ENCODE assay signal across 8 cellular contexts in the genomic region with DNA sequence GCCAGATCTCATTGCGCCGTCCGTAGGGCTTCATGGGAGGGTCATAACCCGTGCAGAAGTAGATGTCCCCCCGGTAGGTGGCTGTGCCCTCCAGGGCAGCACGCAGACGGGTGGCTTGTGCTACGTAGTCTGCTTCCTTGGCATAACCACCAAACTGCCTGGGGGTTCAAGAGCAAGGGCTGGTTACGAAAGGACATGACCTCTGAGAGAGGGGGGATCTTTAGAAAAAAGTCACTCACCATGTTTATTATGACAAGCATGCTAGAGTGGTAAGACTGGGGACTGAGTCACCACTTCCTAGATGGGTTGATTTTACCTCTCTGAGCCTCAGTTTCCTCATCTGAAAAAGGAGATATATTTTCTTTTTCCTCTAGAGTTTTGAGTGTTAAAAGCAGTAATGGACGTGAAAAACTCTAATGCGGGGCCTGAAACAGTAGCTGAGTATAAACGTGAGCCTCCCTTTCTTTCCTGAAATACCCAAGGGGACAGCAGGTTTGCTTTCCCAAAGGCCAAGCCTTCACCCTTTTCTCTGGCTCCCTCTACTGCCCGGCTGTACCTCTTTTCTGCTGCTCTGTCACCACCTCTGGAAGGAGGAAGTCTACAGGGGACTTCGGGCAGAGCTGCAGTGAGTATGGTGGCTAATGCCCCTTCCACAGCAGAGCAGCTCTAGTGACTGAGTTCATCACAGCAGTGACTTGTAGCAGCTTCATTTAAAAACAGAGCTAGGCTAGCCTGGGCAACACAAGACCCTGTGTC. TPM values are rescaled to one million over a fixed set of nuclear protein-coding genes. Genes with fewer than 3 reads are reported as not detected.
A peak's percentile ranks its signal among the peaks of the same experiment; 100 is the strongest.
DNase-seq lines count a peak whose midpoint lies in the region; ATAC-seq and TF ChIP-seq lines count a peak whose summit lies in the region.

No MANE protein-coding gene starts in this region.

- no peaks in the 10 kb centered on the region for H3K4me1 Mint-ChIP-seq in activated CD4-positive, alpha-beta T cell treated with anti-CD3 and anti-CD28 coated beads, Interleukin-2, amount 10 ng/mL, durations not matched to agents 7 days and 5 days

- peaks cover 32% of the 10 kb centered on the region for H3K36me3 Mint-ChIP-seq in activated CD4-positive, alpha-beta T cell treated with anti-CD3 and anti-CD28 coated beads, Interleukin-2, amount 10 ng/mL, durations not matched to agents 7 days and 5 days (ENCODE audit: low read depth)

- POLR2A ChIA-PET in activated CD4-positive, alpha-beta T cell treated with anti-CD3 and anti-CD28 coated beads, Interleukin-2, amount 10 ng/mL, durations not matched to agents 7 days and 5 days (lab: Charles Lee), result no interaction called here

- ATAC-seq in Right ventricle myocardium superior (ENCODE audit: poor library complexity) (peak; percentile 44), HG02623 (IDR thresholded peaks at IDR 0.05; ENCODE audit: unreplicated experiment) (no peak)

- intact Hi-C loops in Right ventricle myocardium superior (cut with DNase I), result no loop called here
- intact Hi-C loops in cardiac septum (cut with DNase I), result no loop called here

- H3K4me3 Mint-ChIP-seq in activated CD4-positive, alpha-beta T cell treated with anti-CD3 and anti-CD28 coated beads, Interleukin-2, amount 10 ng/mL, durations not matched to agents 7 days and 5 days, result no peak overlapping the region

- peak; percentile 69 for TF ChIP-seq CTCF in fibroblast of villous mesenchyme (IDR thresholded peaks at IDR 0.05; ENCODE audit: insufficient read depth, low read depth, low read length)

- peak overlapping the region in 15 of 21 experiments; percentile 9 to 78 (median 54) for H3K27ac ChIP-seq in skin epidermis

- no peak overlapping the region for H3K4me3 ChIP-seq in fibroblast of villous mesenchyme (ENCODE audit: low read depth, low read length)
- H3K4me3 ChIP-seq in skin epidermis, result no peak overlapping the region

- no peaks in the 10 kb centered on the region for H3K27me3 Mint-ChIP-seq in activated CD4-positive, alpha-beta T cell treated with anti-CD3 and anti-CD28 coated beads, Interleukin-2, amount 10 ng/mL, durations not matched to agents 7 days and 5 days

- DNase-seq in Right ventricle myocardium superior (no peak), cardiac septum (ENCODE audit: low spot score) (no peak), RPMI7951 (ENCODE audit: low read depth) (peak; percentile 66), fibroblast of villous mesenchyme (ENCODE audit: low read depth) (peak; percentile 62), NCI-H2196 treated with DMSO at 0.1 percent for 48 hours (lab: John Stamatoyannopoulos, UW; ENCODE audit: unreplicated experiment) (no peak)
- no peak for DNase-seq in activated CD4-positive, alpha-beta T cell treated with anti-CD3 and anti-CD28 coated beads, Interleukin-2, amount 10 ng/mL, durations not matched to agents 7 days and 5 days

- CTCF ChIA-PET in activated CD4-positive, alpha-beta T cell treated with anti-CD3 and anti-CD28 coated beads, Interleukin-2, amount 10 ng/mL, durations not matched to agents 7 days and 5 days (lab: Charles Lee), result interaction anchor here (0.6 to 1.4 kb wide), 5 partner anchors 10 to 517 kb away, joined by 3 to 6 read pairs (median 3); no protein-coding TSS in a partner anchor

- no peak overlapping the region for H3K27ac Mint-ChIP-seq in activated CD4-positive, alpha-beta T cell treated with anti-CD3 and anti-CD28 coated beads, Interleukin-2, amount 10 ng/mL, durations not matched to agents 7 days and 5 days

- H3K9me3 Mint-ChIP-seq in activated CD4-positive, alpha-beta T cell treated with anti-CD3 and anti-CD28 coated beads, Interleukin-2, amount 10 ng/mL, durations not matched to agents 7 days and 5 days, result peaks cover 12% of the 10 kb centered on the region

RNA-seq across cellular contexts. Expression of gene GPRC5D, which starts 23.5 kb away (rescaled TPM):
- total RNA-seq in Right ventricle myocardium superior, result not detected
- not detected for total RNA-seq in cardiac septum
- not detected in 2 replicates for total RNA-seq in RPMI7951 (2014; rRNA removed; shearing (Covaris generic))
- not detected in 2 replicates for total RNA-seq in fibroblast of villous mesenchyme
- total RNA-seq in activated CD4-positive, alpha-beta T cell treated with anti-CD3 and anti-CD28 coated beads, Interleukin-2, amount 10 ng/mL, durations not matched to agents 7 days and 5 days, result under 1 TPM; 0.22 to 0.67 TPM

RNA-seq across cellular contexts. Expression of gene HEBP1, which starts 24.6 kb away (rescaled TPM):
- total RNA-seq in Right ventricle myocardium superior, result 65.3 TPM
- total RNA-seq in cardiac septum, result 44.3 TPM
- total RNA-seq in RPMI7951 (2014; rRNA removed; shearing (Covaris generic)), result 4.1 and 8.9 TPM in 2 replicates
- total RNA-seq in fibroblast of villous mesenchyme, result 12.2 and 19.9 TPM in 2 replicates
- total RNA-seq in activated CD4-positive, alpha-beta T cell treated with anti-CD3 and anti-CD28 coated beads, Interleukin-2, amount 10 ng/mL, durations not matched to agents 7 days and 5 days, result 10 to 100 TPM; 19.6 to 21.2 TPM

Comparison
In these comparisons a context has a peak if more than half of its experiments do, and no peak if none do; other contexts are left out.
1. DNase-seq: peak in RPMI7951 (single experiment) and fibroblast of villous mesenchyme (single experiment); none in Right ventricle myocardium superior (single experiment), cardiac septum (single experiment), NCI-H2196 treated with DMSO at 0.1 percent for 48 hours (single experiment) and activated CD4-positive, alpha-beta T cell treated with anti-CD3 and anti-CD28 coated beads, Interleukin-2, amount 10 ng/mL, durations not matched to agents 7 days and 5 days (single experiment).